24 cellular contexts compared by ENCODE assay signal in the genomic region with DNA sequence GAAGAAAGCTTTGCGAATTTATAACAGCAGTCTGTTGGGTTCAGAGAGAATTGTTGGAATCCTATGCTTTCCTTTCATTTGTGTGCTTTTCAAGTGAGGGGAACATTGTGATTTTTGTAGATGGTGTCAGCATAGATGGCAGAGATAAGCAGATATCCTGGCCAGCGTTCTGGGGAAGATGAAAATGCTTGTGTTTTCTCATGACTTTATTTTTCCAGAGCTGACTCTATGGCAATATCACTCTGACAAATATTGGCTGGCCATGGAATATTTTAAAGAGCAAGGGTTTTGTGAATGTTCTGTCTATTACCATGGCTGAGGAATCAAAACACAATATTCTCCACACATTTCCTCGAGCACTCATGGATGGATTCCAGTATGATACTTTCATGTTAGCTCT.
"Had no signal": no experiment of that assay in that cellular context is flagged by ENCODE, and none has a peak within 500 bp of the region (broad histone marks: within the 10 kb centered on the region; RNA-seq: fewer than 3 reads in every experiment).

No MANE protein-coding gene starts in this region.

- H3K4me3 ChIP-seq: adrenal gland, right lobe of liver, smooth muscle cell, stomach, thyroid gland, upper lobe of right lung had no signal

- H3K9me3 ChIP-seq: adrenal gland, ascending aorta, right lobe of liver, stomach, thyroid gland, upper lobe of right lung had no signal

- H3K27me3 ChIP-seq: adrenal gland, ascending aorta, brain microvascular endothelial cell, right lobe of liver, stomach, thyroid gland, upper lobe of right lung had no signal

- DNase-seq: activated B cell treated with CpG ODN at 0.5 μM for 24 hours; activated naive CD4-positive, alpha-beta T cell; activated naive CD8-positive, alpha-beta T cell treated with anti-CD3 and anti-CD28 coated beads for 36 hours; activated T-cell treated with anti-CD3 and anti-CD28 coated beads for 4 hours; activated T-cell treated with anti-CD3 and anti-CD28 coated beads, Interleukin-2, amount 50 U/mL, for 72 hours; adrenal gland; brain microvascular endothelial cell; effector CD4-positive, alpha-beta T cell; foreskin fibroblast; head of caudate nucleus; hippocampal formation; left cardiac atrium; mammary epithelial cell; right lobe of liver; stimulated activated CD4-positive, alpha-beta T cell treated with anti-CD3 and anti-CD28 coated beads, Interleukin-1b, Interleukin-23, amount 100 ng/mL, for 48 hours; stimulated activated CD4-positive, alpha-beta T cell treated with anti-CD3 and anti-CD28 coated beads, Interleukin-4, amount 100 ng/mL, for 4 hours; stimulated activated CD8-positive, alpha-beta memory T cell treated with anti-CD3 and anti-CD28 coated beads, Interleukin-4, amount 100 ng/mL, for 48 hours; stomach; T-helper 1 cell; thyroid gland; upper lobe of right lung had no signal

- H3K4me2 ChIP-seq: smooth muscle cell had no signal

- ATAC-seq: activated T-cell treated with anti-CD3 and anti-CD28 coated beads, Interleukin-2, amount 50 U/mL, for 72 hours; left cardiac atrium; right lobe of liver; stimulated activated memory B cell treated with anti-CD40 and anti-IgM and Interleukin-4, amounts not matched to agents 10 μg/mL and 1 μg/mL and 100 μg/mL, for 72 hours; upper lobe of right lung had no signal

- H3K36me3 ChIP-seq: adrenal gland, ascending aorta, brain microvascular endothelial cell, right lobe of liver, stomach, thyroid gland, upper lobe of right lung had no signal

- H3K27ac ChIP-seq: adrenal gland, brain microvascular endothelial cell, right lobe of liver, stomach, thyroid gland, upper lobe of right lung had no signal

- H3K4me1 ChIP-seq: adrenal gland, right lobe of liver, upper lobe of right lung had no signal
